ENCODE assay signal across 21 cellular contexts in genomic region chr4:28799696-28800095, GRCh38.
"Had no signal": no experiment of that assay in that cellular context is flagged by ENCODE, and none has a peak within 500 bp of the region (broad histone marks: within the 10 kb centered on the region; RNA-seq: fewer than 3 reads in every experiment).

No MANE protein-coding gene starts in this region.

- H3K36me3 ChIP-seq: esophagus squamous epithelium, pancreas had no signal

- H3K4me1 ChIP-seq: esophagus squamous epithelium, foreskin keratinocyte, pancreas had no signal

- H3K4me3 ChIP-seq: esophagus squamous epithelium, mucosa of descending colon, pancreas had no signal

- DNase-seq: activated CD4-positive, alpha-beta memory T cell treated with anti-CD3 and anti-CD28 coated beads, Interleukin-2, amount 10 ng/mL, durations not matched to agents 7 days and 5 days; activated CD4-positive, alpha-beta T cell treated with anti-CD3 and anti-CD28 coated beads for 36 hours; activated naive CD4-positive, alpha-beta T cell treated with anti-CD3 and anti-CD28 coated beads, Interleukin-2, amount 50 U/mL, for 16 hours; activated T-cell treated with anti-CD3 and anti-CD28 coated beads, Interleukin-2, amount 50 U/mL, for 24 hours; cortex of kidney; effector CD4-positive, alpha-beta T cell; esophagus squamous epithelium; foreskin keratinocyte; glutamatergic neuron; immature natural killer cell; mucosa of descending colon; naive thymus-derived CD4-positive, alpha-beta T cell; pancreas; stimulated activated CD4-positive, alpha-beta T cell treated with anti-CD3 and anti-CD28 coated beads, Interleukin-15, amount 100 ng/mL, for 24 hours; stimulated activated CD4-positive, alpha-beta T cell treated with anti-CD3 and anti-CD28 coated beads, Interleukin-4, amount 100 ng/mL, for 24 hours; stimulated activated naive CD4-positive, alpha-beta T cell; T-helper 1 cell; T1000; trophoblast cell had no signal

- H3K9me3 ChIP-seq: esophagus squamous epithelium, mucosa of descending colon, pancreas had no signal

- H3K27me3 ChIP-seq: esophagus squamous epithelium, foreskin keratinocyte, pancreas had no signal

- ATAC-seq: activated CD4-positive, alpha-beta T cell treated with anti-CD3 and anti-CD28 coated beads for 36 hours; foreskin keratinocyte; mucosa of descending colon; naive thymus-derived CD4-positive, alpha-beta T cell; pancreas; SK-N-SH treated with all-trans-retinoic acid at 6 μM for 48 hours had no signal

- FAIRE-seq: endothelial cell of umbilical vein, pancreas had no signal

- H3K27ac ChIP-seq: esophagus squamous epithelium, foreskin keratinocyte, pancreas had no signal
